10 cellular contexts compared by ENCODE assay signal in the genomic region with DNA sequence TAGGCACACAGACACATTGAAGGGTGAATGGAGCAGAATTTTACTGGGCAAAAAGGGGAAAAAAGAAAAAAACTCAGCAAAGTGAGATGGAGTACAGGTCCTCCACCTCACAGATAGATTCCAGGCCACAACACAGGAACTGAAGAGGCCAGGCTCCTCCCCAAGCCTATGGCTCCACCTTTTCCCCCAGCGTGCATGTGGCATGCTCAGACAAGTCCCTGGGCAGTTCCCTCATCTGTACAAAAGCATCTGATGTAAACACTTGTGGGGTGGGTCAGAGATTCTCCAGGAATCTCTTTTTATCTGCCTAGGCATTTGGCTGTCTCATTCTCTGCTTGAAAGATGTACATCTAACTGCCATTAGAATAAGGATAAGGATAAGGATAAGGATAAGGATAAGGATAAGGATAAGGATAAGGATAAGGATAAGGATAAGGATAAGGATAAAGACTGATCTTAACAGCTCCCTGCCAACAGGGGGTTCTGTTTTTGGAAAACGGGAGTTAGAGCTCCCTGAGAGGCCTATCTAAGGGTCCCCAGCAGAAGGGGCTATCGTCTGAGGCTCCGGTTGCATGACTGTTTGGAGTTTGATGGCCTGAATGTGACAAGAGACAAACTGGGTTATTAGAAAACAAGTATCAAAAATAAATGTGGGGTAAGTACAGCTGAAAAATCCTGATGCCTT. TPM values are rescaled to one million over a fixed set of nuclear protein-coding genes. Genes with fewer than 3 reads are reported as not detected.
DNase-seq lines count a peak whose midpoint lies in the region; ATAC-seq and TF ChIP-seq lines count a peak whose summit lies in the region.
"Had no signal": no experiment of that assay in that cellular context is flagged by ENCODE, and none has a peak within 500 bp of the region (broad histone marks: within the 10 kb centered on the region; RNA-seq: fewer than 3 reads in every experiment).

No MANE protein-coding gene starts in this region.

- WGBS in heart left ventricle, 4 donors: 48 to 53% (median 51%) methylated on average over 4 of the region's 4 CpGs

- H3K27me3 ChIP-seq in SJCRH30 (no peaks in the 10 kb centered on the region), heart left ventricle (no peaks in the 10 kb centered on the region), H7 (ENCODE audit: control insufficient read depth, insufficient read depth, low read length) (no peaks in the 10 kb centered on the region)

- H3K4me1 ChIP-seq in SJCRH30 (no peaks in the 10 kb centered on the region), heart left ventricle (peaks cover 0 to 3% (median 0%) of the 10 kb centered on the region in 12 donors)

- H3K27ac ChIP-seq in SJCRH30 (no peak overlapping the region), heart left ventricle (no peak overlapping the region)

- ATAC-seq in GM18867 (IDR thresholded peaks at IDR 0.05; ENCODE audit: unreplicated experiment) (peak; percentile 76), HG02798 (IDR thresholded peaks at IDR 0.05; ENCODE audit: poor library complexity, unreplicated experiment) (peak; percentile 87), left colon (peak; percentile 57), heart left ventricle (no peak)

- H3K36me3 ChIP-seq in SJCRH30: no peaks in the 10 kb centered on the region
- H3K36me3 ChIP-seq in heart left ventricle: no peaks in the 10 kb centered on the region
- no peaks in the 10 kb centered on the region for H3K36me3 ChIP-seq in H7 (replicated peaks; ENCODE audit: control insufficient read depth, insufficient read depth, low read length)

- no peak for TF ChIP-seq POLR2A in heart left ventricle (IDR thresholded peaks at IDR 0.05)

- H3K4me3 ChIP-seq in SJCRH30 (no peak overlapping the region), heart left ventricle (no peak overlapping the region), H7 (ENCODE audit: insufficient read depth, low read depth, low read length) (no peak overlapping the region)

- TF ChIP-seq CTCF in heart left ventricle (IDR thresholded peaks at IDR 0.05): no peak

- intact Hi-C loops in left colon (cut with DNase I, micrococcal nuclease) (no loop called here), heart left ventricle (cut with DNase I) (loop anchor here in 1 of 10 donors (10.0 kb wide), 1 partner anchor 66 kb away; no protein-coding TSS in a partner anchor)

- DNase-seq in SJCRH30 (peak; percentile 17 to 32), left colon (peak in 1 of 2 donors; percentile 4), heart left ventricle (no peak), H7 (no peak), KG1 (lab: John Stamatoyannopoulos, UW) (no peak), T-helper 1 cell (no peak)
- DNase-seq: stimulated activated CD4-positive, alpha-beta T cell treated with anti-CD3 and anti-CD28 coated beads, Interleukin-12 subunit alpha, Interleukin-12 subunit beta, amount 100 ng/mL, for 4 hours; SW 1271 had no signal

- H3K9me3 ChIP-seq in SJCRH30 (replicated peaks): no peaks in the 10 kb centered on the region
- H3K9me3 ChIP-seq in heart left ventricle: no peaks in the 10 kb centered on the region

RNA-seq across cellular contexts. Expression of a gene that starts 17.2 kb away (rescaled TPM):
- total RNA-seq in SJCRH30 (2014; rRNA removed; shearing (Covaris generic)): 0.03 TPM in 1 of 2 replicates, not detected in the other
- 1 to 10 TPM; 1.3 to 4.4 TPM for total RNA-seq in left colon
- total RNA-seq in heart left ventricle: 1 to 10 TPM; 1.6 to 8.9 (median 3.9) TPM
- under 1 TPM; 0.65 to 0.69 TPM for polyA plus RNA-seq in heart left ventricle
- 0.07 and 0.63 TPM in 2 replicates for total RNA-seq in H7 (2014; rRNA removed; shearing (Covaris generic))

Comparison
In these comparisons a context has a peak if more than half of its experiments do, and no peak if none do; other contexts are left out.
1. ATAC-seq: peak in GM18867 (single experiment), HG02798 (single experiment) and left colon (single experiment); none in heart left ventricle (0 of 4).
2. DNase-seq: peak in SJCRH30 (2 of 2); none in heart left ventricle (0 of 5), H7 (single experiment), KG1 (single experiment) and T-helper 1 cell (0 of 5).